32 cellular contexts compared by ENCODE assay signal in the genomic region with DNA sequence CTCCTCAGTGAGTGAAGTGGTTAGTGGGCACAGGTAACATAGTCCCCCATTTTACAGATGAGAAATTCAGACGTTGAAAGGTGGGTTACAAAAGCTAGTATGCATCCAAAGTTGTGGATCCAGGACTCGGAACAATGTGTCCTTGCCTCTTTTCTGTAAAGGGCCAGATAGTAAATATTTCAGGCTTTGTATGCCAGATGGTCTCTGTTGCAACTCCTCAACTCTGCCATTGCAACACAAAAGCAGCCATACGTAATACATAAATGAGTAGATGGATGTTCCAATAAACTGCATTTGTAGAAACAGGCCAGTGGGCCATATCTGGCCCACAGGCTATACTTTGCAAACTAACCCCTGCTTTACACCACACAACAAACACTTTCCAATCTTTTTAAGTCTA.
DNase-seq lines count a peak whose midpoint lies in the region; ATAC-seq and TF ChIP-seq lines count a peak whose summit lies in the region.
"Had no signal": no experiment of that assay in that cellular context is flagged by ENCODE, and none has a peak within 500 bp of the region (broad histone marks: within the 10 kb centered on the region; RNA-seq: fewer than 3 reads in every experiment).

No MANE protein-coding gene starts in this region.

- no peaks in the 10 kb centered on the region for H3K27me3 ChIP-seq in breast epithelium
- H3K27me3 ChIP-seq in liver (ENCODE audit: control insufficient read depth in 4 of 4, insufficient read depth in 4 of 4, low read length in 3 of 4), result no peaks in the 10 kb centered on the region
- H3K27me3 ChIP-seq: ascending aorta, upper lobe of right lung had no signal

- no peak overlapping the region for H3K27ac ChIP-seq in breast epithelium
- H3K27ac ChIP-seq in liver (ENCODE audit: low read depth in 1 of 2, low read length in 2 of 2), result peak overlapping the region; percentile 72 to 88
- H3K27ac ChIP-seq: ascending aorta, upper lobe of right lung, WERI-Rb-1 had no signal

- intact Hi-C loops in MCF 10A (cut with micrococcal nuclease) (no loop called here), breast epithelium (cut with DNase I; ENCODE audit: low total_unique reads) (no loop called here)
- intact Hi-C loops in activated CD4-positive, alpha-beta T cell treated with anti-CD3 and anti-CD28 coated beads for 36 hours (cut with DNase I, micrococcal nuclease), result no loop called here

- no peaks in the 10 kb centered on the region for H3K9me3 Mint-ChIP-seq in MCF 10A (ENCODE audit: unreplicated experiment)
- H3K9me3 Mint-ChIP-seq in activated CD4-positive, alpha-beta T cell treated with anti-CD3 and anti-CD28 coated beads for 36 hours (ENCODE audit: low read depth), result no peaks in the 10 kb centered on the region
- H3K9me3 Mint-ChIP-seq: activated CD4-positive, alpha-beta T cell treated with anti-CD3 and anti-CD28 coated beads, Interleukin-2, amount 10 ng/mL, durations not matched to agents 24 days and 14 days; activated naive CD8-positive, alpha-beta T cell treated with anti-CD3 and anti-CD28 coated beads for 36 hours; activated T-cell treated with anti-CD3 and anti-CD28 coated beads, Interleukin-2, amount 50 U/mL, for 24 hours; CD4-positive, alpha-beta T cell; effector memory CD8-positive, alpha-beta T cell; nephron progenitor cell; stimulated activated naive B cell treated with anti-CD40 and anti-IgM and Interleukin-4, amounts not matched to agents 10 μg/mL and 1 μg/mL and 100 μg/mL, for 72 hours had no signal

- H3K4me3 ChIP-seq in breast epithelium (no peak overlapping the region), liver (ENCODE audit: low read depth in 1 of 3, low read length in 3 of 3) (no peak overlapping the region)
- H3K4me3 ChIP-seq: ascending aorta, HAP-1, upper lobe of right lung had no signal

- no peaks in the 10 kb centered on the region for H3K36me3 ChIP-seq in breast epithelium
- H3K36me3 ChIP-seq in liver (ENCODE audit: control insufficient read depth in 4 of 4, insufficient read depth in 3 of 4, low read depth in 1 of 4, low read length in 3 of 4), result no peaks in the 10 kb centered on the region
- H3K36me3 ChIP-seq: ascending aorta, HAP-1, upper lobe of right lung, WERI-Rb-1 had no signal

- no peak for TF ChIP-seq POLR2A in breast epithelium (IDR thresholded peaks at IDR 0.05)

- no peak overlapping the region for H3K27ac Mint-ChIP-seq in MCF 10A (ENCODE audit: low read depth, unreplicated experiment)
- no peak overlapping the region for H3K27ac Mint-ChIP-seq in activated CD4-positive, alpha-beta T cell treated with anti-CD3 and anti-CD28 coated beads for 36 hours
- H3K27ac Mint-ChIP-seq: activated CD4-positive, alpha-beta T cell treated with anti-CD3 and anti-CD28 coated beads, Interleukin-2, amount 10 ng/mL, durations not matched to agents 24 days and 14 days; activated naive CD8-positive, alpha-beta T cell treated with anti-CD3 and anti-CD28 coated beads for 36 hours; activated T-cell treated with anti-CD3 and anti-CD28 coated beads, Interleukin-2, amount 50 U/mL, for 24 hours; CD4-positive, alpha-beta T cell; effector memory CD8-positive, alpha-beta T cell; nephron progenitor cell; stimulated activated naive B cell treated with anti-CD40 and anti-IgM and Interleukin-4, amounts not matched to agents 10 μg/mL and 1 μg/mL and 100 μg/mL, for 72 hours had no signal

- H3K4me3 Mint-ChIP-seq in MCF 10A (ENCODE audit: unreplicated experiment), result no peak overlapping the region
- H3K4me3 Mint-ChIP-seq in activated CD4-positive, alpha-beta T cell treated with anti-CD3 and anti-CD28 coated beads for 36 hours, result no peak overlapping the region
- H3K4me3 Mint-ChIP-seq: activated CD4-positive, alpha-beta T cell treated with anti-CD3 and anti-CD28 coated beads, Interleukin-2, amount 10 ng/mL, durations not matched to agents 24 days and 14 days; activated naive CD8-positive, alpha-beta T cell treated with anti-CD3 and anti-CD28 coated beads for 36 hours; activated T-cell treated with anti-CD3 and anti-CD28 coated beads, Interleukin-2, amount 50 U/mL, for 24 hours; CD4-positive, alpha-beta T cell; effector memory CD8-positive, alpha-beta T cell; nephron progenitor cell; stimulated activated naive B cell treated with anti-CD40 and anti-IgM and Interleukin-4, amounts not matched to agents 10 μg/mL and 1 μg/mL and 100 μg/mL, for 72 hours had no signal

- H3K4me1 ChIP-seq in breast epithelium (no peaks in the 10 kb centered on the region), liver (ENCODE audit: control insufficient read depth in 4 of 4, insufficient read depth in 4 of 4, low read length in 3 of 4) (peaks cover 3 to 17% (median 8%) of the 10 kb centered on the region in 4 donors)
- H3K4me1 ChIP-seq: HAP-1, upper lobe of right lung had no signal

- POLR2A ChIA-PET in MCF 10A (lab: Yijun Ruan, JAX), result interaction anchor here (0.6 kb wide), 1 partner anchor 200 kb away, joined by 3 read pairs; no protein-coding TSS in a partner anchor
- POLR2A ChIA-PET in activated CD4-positive, alpha-beta T cell treated with anti-CD3 and anti-CD28 coated beads for 36 hours (lab: Charles Lee), result no interaction called here

- peak; percentile 12 to 54 for TF ChIP-seq RAD21 in liver (IDR thresholded peaks at IDR 0.05)

- no peaks in the 10 kb centered on the region for H3K27me3 Mint-ChIP-seq in MCF 10A (ENCODE audit: insufficient read depth, unreplicated experiment)
- no peaks in the 10 kb centered on the region for H3K27me3 Mint-ChIP-seq in activated CD4-positive, alpha-beta T cell treated with anti-CD3 and anti-CD28 coated beads for 36 hours
- H3K27me3 Mint-ChIP-seq: activated T-cell treated with anti-CD3 and anti-CD28 coated beads, Interleukin-2, amount 50 U/mL, for 24 hours had no signal

- H3K9ac ChIP-seq in liver (ENCODE audit: low read depth in 1 of 2, low read length in 2 of 2), result no peak overlapping the region

- H3K4me1 Mint-ChIP-seq in MCF 10A (ENCODE audit: insufficient read depth, unreplicated experiment), result peaks cover 6% of the 10 kb centered on the region
- no peaks in the 10 kb centered on the region for H3K4me1 Mint-ChIP-seq in activated CD4-positive, alpha-beta T cell treated with anti-CD3 and anti-CD28 coated beads for 36 hours
- H3K4me1 Mint-ChIP-seq: activated CD4-positive, alpha-beta T cell treated with anti-CD3 and anti-CD28 coated beads, Interleukin-2, amount 10 ng/mL, durations not matched to agents 24 days and 14 days; activated naive CD8-positive, alpha-beta T cell treated with anti-CD3 and anti-CD28 coated beads for 36 hours had no signal

- H3K9me3 ChIP-seq in breast epithelium (no peaks in the 10 kb centered on the region), liver (ENCODE audit: control insufficient read depth in 4 of 4, low read length in 3 of 4) (no peaks in the 10 kb centered on the region)
- H3K9me3 ChIP-seq: ascending aorta, HAP-1, upper lobe of right lung had no signal

- DNase-seq in MCF 10A (ENCODE audit: unreplicated experiment), result peak; percentile 46
- no peak for DNase-seq in breast epithelium (ENCODE audit: low spot score in 2 of 2)
- peak; percentile 26 for DNase-seq in fibroblast of peridontal ligament (ENCODE audit: extremely low read depth)
- DNase-seq in T-helper 9 cell, result no peak
- no peak for DNase-seq in NCI-H510A (lab: John Stamatoyannopoulos, UW)
- no peak for DNase-seq in activated CD4-positive, alpha-beta T cell treated with anti-CD3 and anti-CD28 coated beads for 36 hours
- no peak for DNase-seq in NOMO-1 treated with dmso at 0.1 percent for 144 hours (lab: John Stamatoyannopoulos, UW; ENCODE audit: unreplicated experiment)
- DNase-seq: activated CD4-positive, alpha-beta T cell treated with anti-CD3 and anti-CD28 coated beads, Interleukin-2, amount 10 ng/mL, durations not matched to agents 24 days and 14 days; activated gamma-delta T cell; activated naive CD8-positive, alpha-beta T cell treated with anti-CD3 and anti-CD28 coated beads for 36 hours; activated T-cell treated with anti-CD3 and anti-CD28 coated beads, Interleukin-2, amount 50 U/mL, for 24 hours; AML-193; CD4-positive, alpha-beta T cell; DMS79 treated with DMSO at 0.1 percent for 48 hours; effector memory CD8-positive, alpha-beta T cell; GDM1; hypothalamus; left colon; NCI-H1092; NCI-H187; NCI-H2171 treated with DMSO at 0.1 percent for 48 hours; nephron progenitor cell; NK-92 treated with Interleukin-12 subunit alpha and Interleukin-12 subunit beta, amount 100 ng/mL, for 24 hours; SHP77 treated with DMSO at 0.1 percent for 48 hours; stimulated activated naive B cell treated with anti-CD40 and anti-IgM and Interleukin-4, amounts not matched to agents 10 μg/mL and 1 μg/mL and 100 μg/mL, for 72 hours; T1000; upper lobe of right lung; WERI-Rb-1 had no signal

- H3K36me3 Mint-ChIP-seq in MCF 10A (ENCODE audit: insufficient read depth, unreplicated experiment), result no peaks in the 10 kb centered on the region
- H3K36me3 Mint-ChIP-seq in activated CD4-positive, alpha-beta T cell treated with anti-CD3 and anti-CD28 coated beads for 36 hours (ENCODE audit: low read depth), result no peaks in the 10 kb centered on the region
- H3K36me3 Mint-ChIP-seq: activated naive CD8-positive, alpha-beta T cell treated with anti-CD3 and anti-CD28 coated beads for 36 hours; stimulated activated naive B cell treated with anti-CD40 and anti-IgM and Interleukin-4, amounts not matched to agents 10 μg/mL and 1 μg/mL and 100 μg/mL, for 72 hours had no signal

- WGBS in liver, result 32% methylated on average over 3 of the region's 3 CpGs

- no peak for ATAC-seq in activated CD4-positive, alpha-beta T cell treated with anti-CD3 and anti-CD28 coated beads for 36 hours
- ATAC-seq: effector memory CD8-positive, alpha-beta T cell; Panc1; stimulated activated naive B cell treated with anti-CD40 and anti-IgM and Interleukin-4, amounts not matched to agents 10 μg/mL and 1 μg/mL and 100 μg/mL, for 72 hours; upper lobe of right lung had no signal

- no TSS peak for BruUV-seq in MCF 10A (replicated peaks; lab: Mats Ljungman, UMichigan)

- TF ChIP-seq CTCF in MCF 10A (IDR thresholded peaks at IDR 0.05; ENCODE audit: unreplicated experiment) (no peak), breast epithelium (IDR thresholded peaks at IDR 0.05) (no peak), liver (IDR thresholded peaks at IDR 0.05; ENCODE audit: low read depth, low read length, missing input control) (no peak)

- CTCF ChIA-PET in MCF 10A (lab: Yijun Ruan, JAX), result interaction anchor here (2.3 to 16.9 kb wide), 2 partner anchors 11 to 205 kb away, joined by 22 to 612 read pairs; no protein-coding TSS in a partner anchor
- CTCF ChIA-PET in activated CD4-positive, alpha-beta T cell treated with anti-CD3 and anti-CD28 coated beads for 36 hours (lab: Charles Lee), result interaction anchor here (4.3 kb wide), 1 partner anchor 12 kb away, joined by 35 read pairs; no protein-coding TSS in a partner anchor

TF ChIP-seq in liver, 16 proteins besides CTCF, POLR2A, EP300 and RAD21 (continues in another document):
- TF ChIP-seq, protein P1, sequence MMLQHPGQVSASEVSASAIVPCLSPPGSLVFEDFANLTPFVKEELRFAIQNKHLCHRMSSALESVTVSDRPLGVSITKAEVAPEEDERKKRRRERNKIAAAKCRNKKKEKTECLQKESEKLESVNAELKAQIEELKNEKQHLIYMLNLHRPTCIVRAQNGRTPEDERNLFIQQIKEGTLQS (IDR thresholded peaks at IDR 0.05), result no peak
- TF ChIP-seq NR2F2 (IDR thresholded peaks at IDR 0.05) (no peak), FOXA2 (IDR thresholded peaks at IDR 0.05) (no peak)

Comparison
In these comparisons a context has a peak if more than half of its experiments do, and no peak if none do; other contexts are left out.
1. DNase-seq: peak in MCF 10A (single experiment) and fibroblast of peridontal ligament (single experiment); none in breast epithelium (0 of 2), T-helper 9 cell (single experiment), NCI-H510A (single experiment), activated CD4-positive, alpha-beta T cell treated with anti-CD3 and anti-CD28 coated beads for 36 hours (single experiment) and NOMO-1 treated with dmso at 0.1 percent for 144 hours (single experiment).
2. H3K27ac ChIP-seq: peak in liver (2 of 2); none in breast epithelium (0 of 2).